ENCODE assay signal across 30 cellular contexts in the genomic region with DNA sequence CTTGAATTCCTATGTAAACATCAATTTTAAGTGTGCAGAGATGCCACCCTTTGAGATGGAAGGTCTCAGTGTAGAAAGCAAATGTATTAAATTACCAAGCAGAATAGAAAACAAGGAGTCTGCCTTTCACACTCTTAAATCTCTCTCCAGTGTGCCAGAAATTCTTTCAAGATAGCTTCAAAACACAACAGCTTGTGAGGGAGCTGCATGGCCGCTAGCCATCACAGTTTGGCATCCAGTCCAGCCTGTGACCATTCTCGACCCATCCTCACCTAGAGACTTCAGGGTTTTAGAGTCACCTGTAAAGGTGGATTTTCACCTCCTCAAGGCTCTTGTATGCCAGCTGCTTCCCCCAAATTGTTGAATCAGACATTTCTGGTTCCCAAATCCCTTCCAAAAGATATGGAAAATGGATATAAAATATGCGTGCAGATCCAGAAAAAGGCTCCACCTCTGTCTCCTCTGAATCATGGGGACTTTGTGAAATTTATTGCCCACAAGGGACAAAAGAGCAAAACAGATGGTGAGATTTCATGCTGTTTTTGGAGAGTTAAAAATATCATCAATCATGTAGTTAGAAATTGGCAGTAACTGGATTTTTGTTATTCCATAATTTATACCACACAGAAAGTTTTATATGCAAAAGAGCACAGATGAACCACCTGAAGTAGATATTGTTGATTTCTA.
DNase-seq lines count a peak whose midpoint lies in the region; ATAC-seq and TF ChIP-seq lines count a peak whose summit lies in the region.
"Had no signal": no experiment of that assay in that cellular context is flagged by ENCODE, and none has a peak within 500 bp of the region (broad histone marks: within the 10 kb centered on the region; RNA-seq: fewer than 3 reads in every experiment).

No MANE protein-coding gene starts in this region.

- H3K27me3 ChIP-seq in right cardiac atrium (ENCODE audit: control insufficient read depth, insufficient read depth), result no peaks in the 10 kb centered on the region
- no peaks in the 10 kb centered on the region for H3K27me3 ChIP-seq in right atrium auricular region
- no peaks in the 10 kb centered on the region for H3K27me3 ChIP-seq in mesenchymal stem cell (ENCODE audit: control insufficient read depth in 1 of 2, insufficient read depth in 1 of 2, low read length in 2 of 2)
- no peaks in the 10 kb centered on the region for H3K27me3 ChIP-seq in H7 (ENCODE audit: control insufficient read depth, insufficient read depth, low read length)
- H3K27me3 ChIP-seq: ascending aorta, cardiac muscle cell, esophagus squamous epithelium, gastroesophageal sphincter, left lung, neutrophil, uterus had no signal

- H2AK5ac ChIP-seq in mesenchymal stem cell (ENCODE audit: low read length, severe bottlenecking), result no peak overlapping the region

- no peak overlapping the region for H2BK120ac ChIP-seq in mesenchymal stem cell (ENCODE audit: low read depth, low read length)

- H3K36me3 ChIP-seq in right atrium auricular region (no peaks in the 10 kb centered on the region), mesenchymal stem cell (ENCODE audit: control insufficient read depth in 1 of 2, insufficient read depth in 2 of 2, low read depth in 1 of 2, low read length in 2 of 2) (no peaks in the 10 kb centered on the region), H7 (replicated peaks; ENCODE audit: control insufficient read depth, insufficient read depth, low read length) (no peaks in the 10 kb centered on the region)
- H3K36me3 ChIP-seq: ascending aorta, cardiac muscle cell, esophagus squamous epithelium, gastroesophageal sphincter, left lung, neutrophil, thoracic aorta, uterus had no signal

- no peak overlapping the region for H2BK12ac ChIP-seq in mesenchymal stem cell (ENCODE audit: low read length in 2 of 2)

- H2BK15ac ChIP-seq in mesenchymal stem cell (ENCODE audit: low read depth, poor library complexity, severe bottlenecking), result no peak overlapping the region

- H3K27ac Mint-ChIP-seq in type B pancreatic cell, result no peak overlapping the region
- H3K27ac Mint-ChIP-seq: activated CD4-positive, alpha-beta memory T cell treated with anti-CD3 and anti-CD28 coated beads for 36 hours; activated T-helper 1 cell treated with anti-CD3 and anti-CD28 coated beads, Interleukin-12 subunit alpha, Interleukin-12 subunit beta, Interleukin-2, Interleukin-4 antibody, amounts not matched to agents 30 ng/mL and 10 ng/mL and 1 ng/mL, durations not matched to agents 14 hours and 24 hours and 36 hours; immature natural killer cell had no signal

- no peak overlapping the region for H3K23ac ChIP-seq in mesenchymal stem cell (ENCODE audit: low read length in 2 of 2)

- no peak overlapping the region for H3K18ac ChIP-seq in mesenchymal stem cell (ENCODE audit: low read depth in 1 of 2, low read length in 2 of 2)

- peak overlapping the region; percentile 50 for H3K9ac ChIP-seq in mesenchymal stem cell (ENCODE audit: low read length)

- H3K79me1 ChIP-seq in mesenchymal stem cell (replicated peaks; ENCODE audit: low read length, poor library complexity, severe bottlenecking), result no peaks in the 10 kb centered on the region

- H4K8ac ChIP-seq in mesenchymal stem cell (ENCODE audit: low read length), result no peak overlapping the region

- TF ChIP-seq CTCF in right atrium auricular region (IDR thresholded peaks at IDR 0.05) (no peak), type B pancreatic cell (conservative IDR thresholded peaks at IDR 0.05) (no peak)

- H3K4me1 ChIP-seq in right cardiac atrium (ENCODE audit: control insufficient read depth, insufficient read depth, low read length), result no peaks in the 10 kb centered on the region
- no peaks in the 10 kb centered on the region for H3K4me1 ChIP-seq in right atrium auricular region
- H3K4me1 ChIP-seq in mesenchymal stem cell (ENCODE audit: control insufficient read depth, insufficient read depth, low read depth, low read length), result peaks cover 1% of the 10 kb centered on the region
- H3K4me1 ChIP-seq: esophagus squamous epithelium, left lung, uterus had no signal

- H3K4me3 Mint-ChIP-seq in type B pancreatic cell, result no peak overlapping the region
- H3K4me3 Mint-ChIP-seq: activated CD4-positive, alpha-beta memory T cell treated with anti-CD3 and anti-CD28 coated beads for 36 hours; activated T-helper 1 cell treated with anti-CD3 and anti-CD28 coated beads, Interleukin-12 subunit alpha, Interleukin-12 subunit beta, Interleukin-2, Interleukin-4 antibody, amounts not matched to agents 30 ng/mL and 10 ng/mL and 1 ng/mL, durations not matched to agents 14 hours and 24 hours and 36 hours; immature natural killer cell had no signal

- no peak overlapping the region for H3K4ac ChIP-seq in mesenchymal stem cell (ENCODE audit: low read depth in 1 of 2, low read length in 2 of 2)

- intact Hi-C loops in right cardiac atrium (cut with DNase I), result no loop called here

- WGBS in right cardiac atrium, result 41% methylated on average over 3 of the region's 3 CpGs
- WGBS in mesenchymal stem cell, result 90% methylated on average over 3 of the region's 3 CpGs

- H3K36me3 Mint-ChIP-seq in type B pancreatic cell, result no peaks in the 10 kb centered on the region
- H3K36me3 Mint-ChIP-seq: activated CD4-positive, alpha-beta memory T cell treated with anti-CD3 and anti-CD28 coated beads for 36 hours; immature natural killer cell had no signal

- no peak overlapping the region for H3K4me2 ChIP-seq in mesenchymal stem cell (ENCODE audit: low read length, poor library complexity, severe bottlenecking)

- H3K4me1 Mint-ChIP-seq in type B pancreatic cell (ENCODE audit: unreplicated experiment), result peaks cover 3% of the 10 kb centered on the region
- H3K4me1 Mint-ChIP-seq: immature natural killer cell had no signal

- H3K9me3 Mint-ChIP-seq in type B pancreatic cell, result no peaks in the 10 kb centered on the region
- H3K9me3 Mint-ChIP-seq: activated T-helper 1 cell treated with anti-CD3 and anti-CD28 coated beads, Interleukin-12 subunit alpha, Interleukin-12 subunit beta, Interleukin-2, Interleukin-4 antibody, amounts not matched to agents 30 ng/mL and 10 ng/mL and 1 ng/mL, durations not matched to agents 14 hours and 24 hours and 36 hours had no signal

- no peak overlapping the region for H3K4me3 ChIP-seq in right cardiac atrium (ENCODE audit: low read length)
- H3K4me3 ChIP-seq in right atrium auricular region, result no peak overlapping the region
- H3K4me3 ChIP-seq in mesenchymal stem cell (ENCODE audit: insufficient read depth in 1 of 2, low read depth in 1 of 2, low read length in 2 of 2), result peak overlapping the region in 1 of 2 experiments; percentile 62
- no peak overlapping the region for H3K4me3 ChIP-seq in H7 (ENCODE audit: insufficient read depth, low read depth, low read length)
- H3K4me3 ChIP-seq: ascending aorta, cardiac muscle cell, esophagus squamous epithelium, gastroesophageal sphincter, left lung, thoracic aorta, uterus had no signal

- no peaks in the 10 kb centered on the region for H3K27me3 Mint-ChIP-seq in type B pancreatic cell
- H3K27me3 Mint-ChIP-seq: activated CD4-positive, alpha-beta memory T cell treated with anti-CD3 and anti-CD28 coated beads for 36 hours had no signal

- H2AFZ ChIP-seq in mesenchymal stem cell (ENCODE audit: low read depth, low read length), result no peak overlapping the region

- ATAC-seq in right cardiac atrium (no peak), GM18861 (IDR thresholded peaks at IDR 0.05; ENCODE audit: unreplicated experiment) (no peak), HG02885 (IDR thresholded peaks at IDR 0.05; ENCODE audit: poor library complexity, unreplicated experiment) (no peak)
- ATAC-seq: gastroesophageal sphincter, HCT116, left lung had no signal

- no peak overlapping the region for H3K27ac ChIP-seq in right cardiac atrium (ENCODE audit: low read length)
- H3K27ac ChIP-seq in right atrium auricular region, result no peak overlapping the region
- no peak overlapping the region for H3K27ac ChIP-seq in mesenchymal stem cell (ENCODE audit: low read length, poor library complexity, severe bottlenecking)
- H3K27ac ChIP-seq: cardiac muscle cell, esophagus squamous epithelium, gastroesophageal sphincter, left lung, neutrophil, thoracic aorta had no signal

- no peak overlapping the region for H4K91ac ChIP-seq in mesenchymal stem cell (ENCODE audit: low read length)

- no peak overlapping the region for H3K14ac ChIP-seq in mesenchymal stem cell (ENCODE audit: low read length in 2 of 2)

- no peaks in the 10 kb centered on the region for H3K9me3 ChIP-seq in right cardiac atrium (ENCODE audit: control insufficient read depth, low read length)
- H3K9me3 ChIP-seq in right atrium auricular region, result no peaks in the 10 kb centered on the region
- H3K9me3 ChIP-seq in mesenchymal stem cell (ENCODE audit: control insufficient read depth, low read length), result no peaks in the 10 kb centered on the region
- H3K9me3 ChIP-seq: ascending aorta, esophagus squamous epithelium, gastroesophageal sphincter, left lung, neutrophil, thoracic aorta, uterus had no signal

- DNase-seq in right cardiac atrium (peak; percentile 19 to 65 (median 52)), right atrium auricular region (ENCODE audit: low spot score) (no peak), NCI-H69 (lab: John Stamatoyannopoulos, UW) (peak; percentile 82), mesenchymal stem cell (no peak), H7 (no peak), type B pancreatic cell (ENCODE audit: extremely low spot score, unreplicated experiment) (no peak)
- DNase-seq: activated CD4-positive, alpha-beta memory T cell treated with anti-CD3 and anti-CD28 coated beads for 36 hours; activated CD8-positive, alpha-beta memory T cell treated with anti-CD3 and anti-CD28 coated beads, Interleukin-2, amount 50 U/mL, for 4 hours; activated naive CD4-positive, alpha-beta T cell treated with anti-CD3 and anti-CD28 coated beads, Interleukin-2, amount 50 U/mL, for 16 hours; DMS79 treated with DMSO at 0.1 percent for 48 hours; esophagus squamous epithelium; immature natural killer cell; KG1; left lung; mesendoderm; NCI-H1417 treated with DMSO at 0.1 percent for 48 hours; NCI-H748 treated with DMSO at 0.1 percent for 48 hours; RPMI8226; stimulated activated CD4-positive, alpha-beta T cell treated with anti-CD3 and anti-CD28 coated beads, Interleukin-15, amount 100 ng/mL, for 24 hours; stimulated activated naive CD4-positive, alpha-beta T cell had no signal

- H2BK5ac ChIP-seq in mesenchymal stem cell (ENCODE audit: low read depth, low read length, poor library complexity, severe bottlenecking), result no peak overlapping the region

Comparison
In these comparisons a context has a peak if more than half of its experiments do, and no peak if none do; other contexts are left out.
1. DNase-seq: peak in right cardiac atrium (3 of 3) and NCI-H69 (single experiment); none in right atrium auricular region (single experiment), mesenchymal stem cell (single experiment), H7 (single experiment) and type B pancreatic cell (single experiment).